ENCODE assay signal across 11 cellular contexts in genomic region chr20:62696431-62696957, GRCh38.
"Had no signal": no experiment of that assay in that cellular context is flagged by ENCODE, and none has a peak within 500 bp of the region (broad histone marks: within the 10 kb centered on the region; RNA-seq: fewer than 3 reads in every experiment).

No MANE protein-coding gene starts in this region.

- DNase-seq: activated B cell treated with CpG ODN at 0.5 μM for 24 hours; activated CD4-positive, alpha-beta T cell treated with anti-CD3 and anti-CD28 coated beads for 48 hours; activated CD8-positive, alpha-beta memory T cell treated with anti-CD3 and anti-CD28 coated beads, Interleukin-2, amount 50 U/mL, for 48 hours; activated CD8-positive, alpha-beta T cell treated with anti-CD3 and anti-CD28 coated beads for 36 hours; activated gamma-delta T cell treated with Interleukin-2 at 50 U/mL for 16 hours; brain microvascular endothelial cell; dermis blood vessel endothelial cell; gastrocnemius medialis; heart left ventricle; upper lobe of right lung had no signal

- ATAC-seq: activated CD8-positive, alpha-beta T cell treated with anti-CD3 and anti-CD28 coated beads for 36 hours; gastrocnemius medialis; heart left ventricle; sciatic nerve; upper lobe of right lung had no signal
